ENCODE assay signal across 15 cellular contexts in the genomic region with DNA sequence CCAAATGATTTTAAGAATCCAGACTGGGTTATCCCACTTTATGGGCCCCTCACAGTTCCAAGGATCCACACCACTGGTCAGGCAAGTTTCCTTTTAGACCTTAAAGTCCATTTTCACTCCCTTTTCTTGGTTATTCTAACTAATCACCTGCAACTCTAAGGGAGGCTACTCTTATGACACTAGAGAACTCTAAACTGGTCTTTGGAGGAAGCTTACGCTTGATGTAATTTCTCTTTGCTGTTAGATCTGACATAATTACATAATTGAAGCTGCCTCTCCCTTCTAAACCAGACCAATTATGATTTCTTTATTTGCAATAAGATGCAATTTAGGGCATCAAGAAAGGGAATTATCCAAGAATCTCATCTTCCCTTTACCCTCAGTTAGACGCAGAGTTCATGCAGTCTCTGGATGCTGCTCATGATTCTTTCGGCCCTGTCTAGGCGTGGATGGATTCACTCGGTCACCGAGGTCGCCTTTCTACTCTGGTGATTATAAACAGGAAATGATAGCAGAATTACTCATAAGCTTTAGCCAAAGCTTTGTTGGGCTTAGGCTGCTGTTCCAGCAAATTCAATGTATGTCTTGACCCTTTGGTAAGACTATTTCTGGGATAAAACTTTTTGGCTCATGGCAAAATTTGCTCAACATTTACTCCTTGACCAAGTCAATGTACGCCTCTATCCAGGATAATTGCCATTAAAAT.
DNase-seq lines count a peak whose midpoint lies in the region; ATAC-seq, FAIRE-seq and TF ChIP-seq lines count a peak whose summit lies in the region.
"Had no signal": no experiment of that assay in that cellular context is flagged by ENCODE, and none has a peak within 500 bp of the region (broad histone marks: within the 10 kb centered on the region; RNA-seq: fewer than 3 reads in every experiment).

No MANE protein-coding gene starts in this region.

- CTCF ChIA-PET in K562 (lab: Yijun Ruan, JAX; ENCODE audit: low intra/inter-chr PET ratio): no interaction called here

- TF ChIP-seq EP300 in K562 (IDR thresholded peaks at IDR 0.05; ENCODE audit: low read length): no peak

- no peak overlapping the region for H3K4me2 ChIP-seq in K562 (ENCODE audit: insufficient read depth, low read length)

- TF ChIP-seq RAD21 in K562 (CRISPR knock-in tag; conservative IDR thresholded peaks at IDR 0.05 in 1 of 2, IDR thresholded peaks at IDR 0.05 in 1 of 2): no peak

- H3K9me3 ChIP-seq in K562 (replicated peaks; ENCODE audit: control insufficient read depth, insufficient read depth, low read depth, low read length): no peaks in the 10 kb centered on the region
- H3K9me3 ChIP-seq: upper lobe of right lung had no signal

- H3K36me3 ChIP-seq in K562 (ENCODE audit: control insufficient read depth, insufficient read depth, low read length): no peaks in the 10 kb centered on the region
- H3K36me3 ChIP-seq: upper lobe of right lung had no signal

- POLR2A ChIA-PET in K562 (lab: Yijun Ruan, JAX): no interaction called here

- no peaks in the 10 kb centered on the region for H3K4me1 ChIP-seq in K562 (replicated peaks in 1 of 2; ENCODE audit: control insufficient read depth in 2 of 2, insufficient read depth in 2 of 2, low read length in 2 of 2)

- no peak for TF ChIP-seq POLR2A in K562 (conservative IDR thresholded peaks at IDR 0.05)

- no peaks in the 10 kb centered on the region for H3K79me2 ChIP-seq in K562 (ENCODE audit: control insufficient read depth, insufficient read depth, low read length)

- H3K9me1 ChIP-seq in K562 (ENCODE audit: control insufficient read depth, insufficient read depth, low read length): no peaks in the 10 kb centered on the region

- ATAC-seq in K562 (no peak), omental fat pad (ENCODE audit: low FRiP score) (no peak), HG02588 (IDR thresholded peaks at IDR 0.05; ENCODE audit: unreplicated experiment) (no peak)
- ATAC-seq: GM12878, sciatic nerve, T-cell, upper lobe of right lung had no signal

- peak; percentile 58 for DNase-seq in Caki2 (ENCODE audit: low read depth)
- DNase-seq in LHCN-M2 (ENCODE audit: low read depth): peak; percentile 80
- DNase-seq in K562 (ENCODE audit: extremely low read depth in 1 of 4, low spot score in 3 of 4): no peak
- peak; percentile 70 for DNase-seq in kidney tubule cell (ENCODE audit: low spot score)
- DNase-seq in NCI-H1436 (lab: John Stamatoyannopoulos, UW): no peak
- no peak for DNase-seq in SIG-M5 (lab: John Stamatoyannopoulos, UW)
- DNase-seq in omental fat pad (ENCODE audit: low spot score): no peak
- DNase-seq: dorsolateral prefrontal cortex, NCI-H1048, NCI-H774, T-cell, upper lobe of right lung had no signal

- H3K9ac ChIP-seq in K562 (ENCODE audit: insufficient read depth in 1 of 2, low read depth in 2 of 2, low read length in 2 of 2): no peak overlapping the region

- no peaks in the 10 kb centered on the region for H4K20me1 ChIP-seq in K562 (replicated peaks; ENCODE audit: control insufficient read depth, insufficient read depth, low read length)

- FAIRE-seq in K562 (lab: Jason Lieb, UNC): no peak
- FAIRE-seq: GM12878 had no signal

- H3K27ac ChIP-seq in K562 (ENCODE audit: extremely low read depth, low read depth, low read length): no peak overlapping the region
- H3K27ac ChIP-seq: dorsolateral prefrontal cortex, upper lobe of right lung had no signal

- intact Hi-C loops in K562 (cut with micrococcal nuclease): no loop called here

- no peak overlapping the region for H2AFZ ChIP-seq in K562 (ENCODE audit: low read depth, low read length)

- TF ChIP-seq CTCF in K562 (IDR thresholded peaks at IDR 0.05 in 2 of 3, conservative IDR thresholded peaks at IDR 0.05 in 1 of 3; ENCODE audit: insufficient read depth in 2 of 3, low read depth in 1 of 3, low read length in 3 of 3) (no peak), omental fat pad (IDR thresholded peaks at IDR 0.05) (no peak)

- in situ Hi-C loops in Caki2 (cut with HindIII; ENCODE audit: low pct_unique_long_range_greater_than_20kb, low sequenced_read_pairs): no loop called here
- in situ Hi-C loops in K562 (cut with MboI): no loop called here

- H3K27me3 ChIP-seq in K562 (ENCODE audit: control insufficient read depth in 2 of 2, insufficient read depth in 2 of 2, low read length in 2 of 2): no peaks in the 10 kb centered on the region

- H3K4me3 ChIP-seq in K562: no peak overlapping the region
- H3K4me3 ChIP-seq: dorsolateral prefrontal cortex, GM12878, upper lobe of right lung had no signal

- BruUV-seq in K562 (replicated peaks; lab: Mats Ljungman, UMichigan): no TSS peak

- WGBS in K562 (ENCODE audit: insufficient coverage, low coverage, missing lambda C conversion rate): 0% methylated on average over 7 of the region's 8 CpGs

TF ChIP-seq in K562, 482 proteins besides CTCF, POLR2A, EP300 and RAD21:
- no peak for TF ChIP-seq JUNB (CRISPR knock-in tag; conservative IDR thresholded peaks at IDR 0.05)
- TF ChIP-seq FOSL1 (tag; conservative IDR thresholded peaks at IDR 0.05): peak; percentile 50; the same call in 1 of the 2 replicates
- TF ChIP-seq PRMT5 (CRISPR knock-in tag; IDR thresholded peaks at IDR 0.05): no peak
- TF ChIP-seq ZNF830 (CRISPR knock-in tag; IDR thresholded peaks at IDR 0.05): no peak
- TF ChIP-seq SNIP1 (IDR thresholded peaks at IDR 0.05; ENCODE audit: low read depth): no peak

Comparison
In these comparisons a context has a peak if more than half of its experiments do, and no peak if none do; other contexts are left out.
1. DNase-seq: peak in Caki2 (single experiment), LHCN-M2 (single experiment) and kidney tubule cell (single experiment); none in K562 (0 of 4), NCI-H1436 (single experiment), SIG-M5 (single experiment) and omental fat pad (single experiment).